In genomic region chr5:16936150-16937022, GRCh38 we compare ENCODE assay signal across 9 cellular contexts. TPM values are rescaled to one million over a fixed set of nuclear protein-coding genes. Genes with fewer than 3 reads are reported as not detected.
DNase-seq lines count a peak whose midpoint lies in the region; ATAC-seq and TF ChIP-seq lines count a peak whose summit lies in the region.
"Had no signal": no experiment of that assay in that cellular context is flagged by ENCODE, and none has a peak within 500 bp of the region (broad histone marks: within the 10 kb centered on the region; RNA-seq: fewer than 3 reads in every experiment).

Gene MYO10, minus strand, starts transcription at chr5:16936288. Its CDS starts 480 bp downstream, at chr5:16935808.

- peaks cover 55% of the 10 kb centered on the region for H3K27me3 Mint-ChIP-seq in activated CD8-positive, alpha-beta T cell treated with anti-CD3 and anti-CD28 coated beads, Interleukin-2, amount 10 ng/mL, durations not matched to agents 7 days and 5 days (ENCODE audit: low read depth)
- peaks cover 11% of the 10 kb centered on the region for H3K27me3 Mint-ChIP-seq in endothelial cell (ENCODE audit: unreplicated experiment)

- no peak within 1 kb of the TSS for H2BK15ac ChIP-seq in mesendoderm (replicated peaks; ENCODE audit: low read depth)

- peaks cover 2% of the 10 kb centered on the region for H3K4me1 ChIP-seq in mesendoderm (ENCODE audit: control insufficient read depth, low read depth, low read length)

- no peaks in the 10 kb centered on the region for H3K36me3 ChIP-seq in mesendoderm (ENCODE audit: control insufficient read depth, insufficient read depth, low read length)
- H3K36me3 ChIP-seq: BLaER1 treated with 17β-estradiol and CSF1 and Interleukin-3, amounts not matched to agents 10 nM and 100 nM had no signal

- H3K23ac ChIP-seq in mesendoderm (ENCODE audit: low read length): no peak within 1 kb of the TSS

- no CpG with 5 or more reads among the region's 71 CpGs for whole genome bisulfite sequencing in mesendoderm (ENCODE audit: extremely low coverage, insufficient coverage, low lambda C conversion rate)

- H3K27me3 ChIP-seq in mesendoderm (ENCODE audit: insufficient read depth, low read length, poor library complexity): peaks cover 10% of the 10 kb centered on the region

- no peak within 1 kb of the TSS for H4K8ac ChIP-seq in mesendoderm (ENCODE audit: low read depth, low read length)

- H3K4ac ChIP-seq in mesendoderm (ENCODE audit: low read depth, low read length): peak within 1 kb of the TSS; percentile 28

- H3K56ac ChIP-seq in mesendoderm (ENCODE audit: low read length): peak within 1 kb of the TSS; percentile 91

- CTCF ChIA-PET in activated CD8-positive, alpha-beta T cell treated with anti-CD3 and anti-CD28 coated beads, Interleukin-2, amount 10 ng/mL, durations not matched to agents 7 days and 5 days (lab: Charles Lee): no interaction called here

- no peak within 1 kb of the TSS for H2BK5ac ChIP-seq in mesendoderm (ENCODE audit: low read length)

- no peaks in the 10 kb centered on the region for H3K36me3 Mint-ChIP-seq in activated CD8-positive, alpha-beta T cell treated with anti-CD3 and anti-CD28 coated beads, Interleukin-2, amount 10 ng/mL, durations not matched to agents 7 days and 5 days (ENCODE audit: low read depth)
- H3K36me3 Mint-ChIP-seq in endothelial cell (ENCODE audit: low read depth, unreplicated experiment): peaks cover 4% of the 10 kb centered on the region

- H3K27ac ChIP-seq in mesendoderm (ENCODE audit: low read depth, low read length): peak within 1 kb of the TSS; percentile 3
- H3K27ac ChIP-seq: BLaER1 treated with 17β-estradiol and CSF1 and Interleukin-3, amounts not matched to agents 10 nM and 100 nM had no signal

- peak; percentile 53 for ATAC-seq in HG03066 (IDR thresholded peaks at IDR 0.05; ENCODE audit: low read depth, unreplicated experiment)
- peak; percentile 86 for ATAC-seq in activated CD8-positive, alpha-beta T cell treated with anti-CD3 and anti-CD28 coated beads, Interleukin-2, amount 10 ng/mL, durations not matched to agents 7 days and 5 days

- peaks cover 5% of the 10 kb centered on the region for H3K79me1 ChIP-seq in mesendoderm (ENCODE audit: low read length)

- H2BK120ac ChIP-seq in mesendoderm (ENCODE audit: low read depth, low read length): no peak within 1 kb of the TSS

- H3K4me3 Mint-ChIP-seq in activated CD8-positive, alpha-beta T cell treated with anti-CD3 and anti-CD28 coated beads, Interleukin-2, amount 10 ng/mL, durations not matched to agents 7 days and 5 days: peak within 1 kb of the TSS; percentile 60
- peak within 1 kb of the TSS; percentile 99 for H3K4me3 Mint-ChIP-seq in endothelial cell (ENCODE audit: unreplicated experiment)

- peak within 1 kb of the TSS; percentile 57 for H3K18ac ChIP-seq in mesendoderm (ENCODE audit: low read length)

- H4K5ac ChIP-seq in mesendoderm (ENCODE audit: low read length): no peak within 1 kb of the TSS

- H3K9ac ChIP-seq in mesendoderm (ENCODE audit: low read length): peak within 1 kb of the TSS; percentile 72
- H3K9ac ChIP-seq: BLaER1 treated with 17β-estradiol and CSF1 and Interleukin-3, amounts not matched to agents 10 nM and 100 nM had no signal

- H3K9me3 Mint-ChIP-seq in activated CD8-positive, alpha-beta T cell treated with anti-CD3 and anti-CD28 coated beads, Interleukin-2, amount 10 ng/mL, durations not matched to agents 7 days and 5 days (ENCODE audit: insufficient read depth): no peaks in the 10 kb centered on the region
- H3K9me3 Mint-ChIP-seq in endothelial cell (ENCODE audit: unreplicated experiment): no peaks in the 10 kb centered on the region

- peaks cover 11% of the 10 kb centered on the region for H3K79me2 ChIP-seq in mesendoderm (ENCODE audit: control insufficient read depth, insufficient read depth, low read length)

- DNase-seq in NCI-H187 (lab: John Stamatoyannopoulos, UW) (peak; percentile 64 to 89), NCI-H187 treated with DMSO at 0.1 percent for 48 hours (lab: John Stamatoyannopoulos, UW) (no peak), NCI-H526 treated with DMSO at 0.1 percent for 48 hours (lab: John Stamatoyannopoulos, UW) (peak; percentile 67), endothelial cell (ENCODE audit: low spot score) (peak; percentile 98), mesendoderm (peak; percentile 89)
- DNase-seq in activated CD8-positive, alpha-beta T cell treated with anti-CD3 and anti-CD28 coated beads, Interleukin-2, amount 10 ng/mL, durations not matched to agents 7 days and 5 days: peak; percentile 60
- peak; percentile 7 for DNase-seq in stimulated activated CD8-positive, alpha-beta memory T cell treated with anti-CD3 and anti-CD28 coated beads, Interleukin-12 subunit alpha, Interleukin-12 subunit beta, amount 100 ng/mL, for 24 hours (ENCODE audit: extremely low read depth)

- TF ChIP-seq CTCF in endothelial cell (IDR thresholded peaks at IDR 0.05; ENCODE audit: unreplicated experiment): no peak

- POLR2A ChIA-PET in activated CD8-positive, alpha-beta T cell treated with anti-CD3 and anti-CD28 coated beads, Interleukin-2, amount 10 ng/mL, durations not matched to agents 7 days and 5 days (lab: Charles Lee): no interaction called here

- no peak within 1 kb of the TSS for H3K27ac Mint-ChIP-seq in activated CD8-positive, alpha-beta T cell treated with anti-CD3 and anti-CD28 coated beads, Interleukin-2, amount 10 ng/mL, durations not matched to agents 7 days and 5 days
- peak within 1 kb of the TSS; percentile 94 for H3K27ac Mint-ChIP-seq in endothelial cell (ENCODE audit: unreplicated experiment)

- H3K4me2 ChIP-seq in mesendoderm (ENCODE audit: low read length): peak within 1 kb of the TSS; percentile 95
- H3K4me2 ChIP-seq: BLaER1 treated with 17β-estradiol and CSF1 and Interleukin-3, amounts not matched to agents 10 nM and 100 nM had no signal

- H3K4me1 Mint-ChIP-seq in activated CD8-positive, alpha-beta T cell treated with anti-CD3 and anti-CD28 coated beads, Interleukin-2, amount 10 ng/mL, durations not matched to agents 7 days and 5 days (ENCODE audit: low read depth): peaks cover 10% of the 10 kb centered on the region
- H3K4me1 Mint-ChIP-seq in endothelial cell (ENCODE audit: unreplicated experiment): peaks cover 50% of the 10 kb centered on the region

- peak within 1 kb of the TSS; percentile 84 for H3K4me3 ChIP-seq in mesendoderm (ENCODE audit: low read length)

- H2AK5ac ChIP-seq in mesendoderm (ENCODE audit: low read length): no peak within 1 kb of the TSS

RNA-seq across cellular contexts. Expression of gene MYO10, which starts in this region (rescaled TPM):
- total RNA-seq in activated CD8-positive, alpha-beta T cell treated with anti-CD3 and anti-CD28 coated beads, Interleukin-2, amount 10 ng/mL, durations not matched to agents 7 days and 5 days: not detected
- total RNA-seq in endothelial cell (ENCODE audit: unreplicated experiment): 132 TPM
- polyA plus RNA-seq in mesendoderm (2013, experiment 1 of 2): 30.7 TPM
- 31.3 TPM for polyA plus RNA-seq in mesendoderm (2013, experiment 2 of 2)

Comparison
In these comparisons a context has a peak if more than half of its experiments do, and no peak if none do; other contexts are left out.
1. RNA of gene MYO10 (total RNA-seq): 132 TPM in endothelial cell (single experiment); not detected in activated CD8-positive, alpha-beta T cell treated with anti-CD3 and anti-CD28 coated beads, Interleukin-2, amount 10 ng/mL, durations not matched to agents 7 days and 5 days; every median in the first group is over 100 times any median in the second.
2. Peak in DNase-seq and ATAC-seq in activated CD8-positive, alpha-beta T cell treated with anti-CD3 and anti-CD28 coated beads, Interleukin-2, amount 10 ng/mL, durations not matched to agents 7 days and 5 days; RNA of the gene not detected or under 1 TPM.